14 cellular contexts compared by ENCODE assay signal in genomic region chr6:44627091-44627878, GRCh38.
DNase-seq lines count a peak whose midpoint lies in the region; ATAC-seq and TF ChIP-seq lines count a peak whose summit lies in the region.
"Had no signal": no experiment of that assay in that cellular context is flagged by ENCODE, and none has a peak within 500 bp of the region (broad histone marks: within the 10 kb centered on the region; RNA-seq: fewer than 3 reads in every experiment).

No MANE protein-coding gene starts in this region.

- H3K4me3 ChIP-seq in WERI-Rb-1 (ENCODE audit: low read depth, low read length) = no peak overlapping the region
- no peak overlapping the region for H3K4me3 ChIP-seq in SJCRH30
- H3K4me3 ChIP-seq: suprapubic skin had no signal

- H3K9me3 ChIP-seq in WERI-Rb-1 (ENCODE audit: severe bottlenecking) (no peaks in the 10 kb centered on the region), SJCRH30 (replicated peaks) (no peaks in the 10 kb centered on the region)
- H3K9me3 ChIP-seq: suprapubic skin had no signal

- peak; percentile 5 for ATAC-seq in stimulated activated memory B cell treated with anti-CD40 and anti-IgM and Interleukin-4, amounts not matched to agents 10 μg/mL and 1 μg/mL and 100 μg/mL, for 72 hours
- ATAC-seq in HG03460 (IDR thresholded peaks at IDR 0.05; ENCODE audit: unreplicated experiment) = no peak
- ATAC-seq in stimulated activated naive CD8-positive, alpha-beta T cell treated with anti-CD3 and anti-CD28 coated beads, Interleukin-15, Interleukin-2, amounts not matched to agents 100 U/mL and 50 U/mL, for 24 hours = no peak

- no peaks in the 10 kb centered on the region for H3K27me3 ChIP-seq in WERI-Rb-1 (ENCODE audit: insufficient read depth, low read depth, severe bottlenecking)
- no peaks in the 10 kb centered on the region for H3K27me3 ChIP-seq in SJCRH30
- H3K27me3 ChIP-seq: suprapubic skin had no signal

- no peaks in the 10 kb centered on the region for H3K36me3 ChIP-seq in WERI-Rb-1
- H3K36me3 ChIP-seq in SJCRH30 = no peaks in the 10 kb centered on the region
- H3K36me3 ChIP-seq: suprapubic skin had no signal

- H3K4me3 Mint-ChIP-seq in stimulated activated memory B cell treated with anti-CD40 and anti-IgM and Interleukin-4, amounts not matched to agents 10 μg/mL and 1 μg/mL and 100 μg/mL, for 72 hours = no peak overlapping the region

- H3K4me1 Mint-ChIP-seq in stimulated activated memory B cell treated with anti-CD40 and anti-IgM and Interleukin-4, amounts not matched to agents 10 μg/mL and 1 μg/mL and 100 μg/mL, for 72 hours = peaks cover 15% of the 10 kb centered on the region

- DNase-seq in SIG-M5 treated with dmso at 0.1 percent for 504 hours (lab: John Stamatoyannopoulos, UW; ENCODE audit: unreplicated experiment) (peak; percentile 36), SIG-M5 (lab: John Stamatoyannopoulos, UW) (no peak), WERI-Rb-1 (no peak), iPS-NIHi11 (ENCODE audit: low spot score) (peak; percentile 46), SJCRH30 (no peak)
- DNase-seq in stimulated activated naive CD8-positive, alpha-beta T cell treated with anti-CD3 and anti-CD28 coated beads, Interleukin-15, Interleukin-2, amounts not matched to agents 100 U/mL and 50 U/mL, for 24 hours = no peak
- DNase-seq: DMS153; NCI-H2081 treated with DMSO at 0.1 percent for 48 hours; SHP77 treated with DMSO at 0.1 percent for 48 hours; stimulated activated CD4-positive, alpha-beta T cell treated with anti-CD3 and anti-CD28 coated beads, Interleukin-4, amount 100 ng/mL, for 24 hours had no signal

- no peaks in the 10 kb centered on the region for H3K36me3 Mint-ChIP-seq in stimulated activated memory B cell treated with anti-CD40 and anti-IgM and Interleukin-4, amounts not matched to agents 10 μg/mL and 1 μg/mL and 100 μg/mL, for 72 hours

- H3K4me1 ChIP-seq in SJCRH30 = peaks cover 57% of the 10 kb centered on the region
- H3K4me1 ChIP-seq: suprapubic skin had no signal

- no peak overlapping the region for H3K27ac Mint-ChIP-seq in stimulated activated memory B cell treated with anti-CD40 and anti-IgM and Interleukin-4, amounts not matched to agents 10 μg/mL and 1 μg/mL and 100 μg/mL, for 72 hours

- H3K27me3 Mint-ChIP-seq in stimulated activated memory B cell treated with anti-CD40 and anti-IgM and Interleukin-4, amounts not matched to agents 10 μg/mL and 1 μg/mL and 100 μg/mL, for 72 hours = peaks cover 27% of the 10 kb centered on the region

- 0 out of 2 replicates have a peak, but pooled peaks have one; percentile 2 for TF ChIP-seq CTCF in WERI-Rb-1 (IDR thresholded peaks at IDR 0.05; ENCODE audit: low read depth, low read length)

- H3K9me3 Mint-ChIP-seq in stimulated activated memory B cell treated with anti-CD40 and anti-IgM and Interleukin-4, amounts not matched to agents 10 μg/mL and 1 μg/mL and 100 μg/mL, for 72 hours = no peaks in the 10 kb centered on the region

- H3K27ac ChIP-seq in WERI-Rb-1 (no peak overlapping the region), SJCRH30 (no peak overlapping the region)
- H3K27ac ChIP-seq: 22Rv1, suprapubic skin had no signal

Comparison
In these comparisons a context has a peak if more than half of its experiments do, and no peak if none do; other contexts are left out.
1. DNase-seq: peak in SIG-M5 treated with dmso at 0.1 percent for 504 hours (single experiment) and iPS-NIHi11 (single experiment); none in SIG-M5 (single experiment), WERI-Rb-1 (single experiment), stimulated activated naive CD8-positive, alpha-beta T cell treated with anti-CD3 and anti-CD28 coated beads, Interleukin-15, Interleukin-2, amounts not matched to agents 100 U/mL and 50 U/mL, for 24 hours (single experiment) and SJCRH30 (0 of 2).